Comparison of ENCODE assay signal across 20 cellular contexts in genomic region chr1:40652979-40653378, GRCh38. TPM values are rescaled to one million over a fixed set of nuclear protein-coding genes. Genes with fewer than 3 reads are reported as not detected.
DNase-seq lines count a peak whose midpoint lies in the region; ATAC-seq and TF ChIP-seq lines count a peak whose summit lies in the region.
"Had no signal": no experiment of that assay in that cellular context is flagged by ENCODE, and none has a peak within 500 bp of the region (broad histone marks: within the 10 kb centered on the region; RNA-seq: fewer than 3 reads in every experiment).

No MANE protein-coding gene starts in this region.

- H3K27ac ChIP-seq in PC-9 (no peak overlapping the region), caudate nucleus (ENCODE audit: low read depth, low read length) (peak overlapping the region; percentile 76), epithelial cell of prostate (peak overlapping the region; percentile 29), osteoblast (ENCODE audit: low read depth, low read length) (no peak overlapping the region), right lobe of liver (no peak overlapping the region), mesendoderm (ENCODE audit: low read depth, low read length) (no peak overlapping the region)
- H3K27ac ChIP-seq: BLaER1, GM23248, HL-60 had no signal

- no peak for TF ChIP-seq POLR2A in right lobe of liver (IDR thresholded peaks at IDR 0.05)

- H2AK5ac ChIP-seq in mesendoderm (ENCODE audit: low read length), result no peak overlapping the region

- no peak overlapping the region for H3K4me3 ChIP-seq in PC-9
- H3K4me3 ChIP-seq in osteoblast (ENCODE audit: insufficient read depth, low read length), result no peak overlapping the region
- H3K4me3 ChIP-seq in right lobe of liver, result no peak overlapping the region
- H3K4me3 ChIP-seq in mesendoderm (ENCODE audit: low read length), result no peak overlapping the region
- H3K4me3 ChIP-seq: BLaER1, GM23248 had no signal

- H2BK120ac ChIP-seq in mesendoderm (ENCODE audit: low read depth, low read length), result no peak overlapping the region

- no peak overlapping the region for H3K9ac ChIP-seq in mesendoderm (ENCODE audit: low read length)
- H3K9ac ChIP-seq: BLaER1, GM23248 had no signal

- ATAC-seq in right lobe of liver (no peak), GM19455 (IDR thresholded peaks at IDR 0.05; ENCODE audit: unreplicated experiment) (no peak)

- no peak overlapping the region for H2BK15ac ChIP-seq in mesendoderm (replicated peaks; ENCODE audit: low read depth)

- H3K4me1 ChIP-seq in PC-9 (replicated peaks; ENCODE audit: insufficient read depth) (no peaks in the 10 kb centered on the region; the same call in 1 of the 2 replicates), osteoblast (ENCODE audit: insufficient read depth, low read length) (no peaks in the 10 kb centered on the region), right lobe of liver (no peaks in the 10 kb centered on the region), mesendoderm (ENCODE audit: control insufficient read depth, low read depth, low read length) (peaks cover 5% of the 10 kb centered on the region)

- no peak overlapping the region for H2BK5ac ChIP-seq in mesendoderm (ENCODE audit: low read length)

- H4K20me1 ChIP-seq in PC-9 (ENCODE audit: insufficient read depth) (no peaks in the 10 kb centered on the region), osteoblast (ENCODE audit: insufficient read depth, low read length) (no peaks in the 10 kb centered on the region)

- CTCF ChIA-PET in PC-9 (lab: Charles Lee), result no interaction called here

- peaks cover 2% of the 10 kb centered on the region for H3K79me1 ChIP-seq in mesendoderm (ENCODE audit: low read length)

- no TSS peak for BruUV-seq in PC-9 (replicated peaks; lab: Mats Ljungman, UMichigan)

- H3K27me3 ChIP-seq in PC-9 (ENCODE audit: insufficient read depth, low read depth), result no peaks in the 10 kb centered on the region
- peaks cover 48% of the 10 kb centered on the region for H3K27me3 ChIP-seq in osteoblast (ENCODE audit: insufficient read depth, low read length)
- no peaks in the 10 kb centered on the region for H3K27me3 ChIP-seq in right lobe of liver
- H3K27me3 ChIP-seq in mesendoderm (ENCODE audit: insufficient read depth, low read length, poor library complexity), result no peaks in the 10 kb centered on the region
- H3K27me3 ChIP-seq: BLaER1 had no signal

- H4K8ac ChIP-seq in mesendoderm (ENCODE audit: low read depth, low read length), result no peak overlapping the region

- POLR2A ChIA-PET in PC-9 (lab: Charles Lee; ENCODE audit: unreplicated experiment), result interaction anchor here (0.6 to 0.7 kb wide), 4 partner anchors 24 to 350 kb away, joined by 3 to 8 read pairs (median 4); no protein-coding TSS in a partner anchor

- H3K79me2 ChIP-seq in PC-9 (ENCODE audit: low read depth), result no peaks in the 10 kb centered on the region
- no peaks in the 10 kb centered on the region for H3K79me2 ChIP-seq in osteoblast (ENCODE audit: insufficient read depth, low read length)
- no peaks in the 10 kb centered on the region for H3K79me2 ChIP-seq in mesendoderm (ENCODE audit: control insufficient read depth, insufficient read depth, low read length)

- WGBS in right lobe of liver (ENCODE audit: insufficient coverage, low coverage, low lambda C conversion rate, missing lambda C conversion rate), result 85% methylated on average over 4 of the region's 4 CpGs
- WGBS in mesendoderm (ENCODE audit: extremely low coverage, insufficient coverage, low lambda C conversion rate), result no CpG with 5 or more reads among the region's 4 CpGs

- no peak overlapping the region for H2AFZ ChIP-seq in PC-9
- H2AFZ ChIP-seq in osteoblast (ENCODE audit: low read length), result no peak overlapping the region
- H2AFZ ChIP-seq: GM23248 had no signal

- no peak overlapping the region for H3K23ac ChIP-seq in mesendoderm (ENCODE audit: low read length)

- H3F3A ChIP-seq in PC-9 (ENCODE audit: insufficient read depth, low read depth), result 0 out of 2 replicates have a peak, but pooled peaks cover 3% of the 10 kb centered on the region

- no peaks in the 10 kb centered on the region for H3K9me3 ChIP-seq in PC-9 (ENCODE audit: insufficient read depth, low read depth)
- no peaks in the 10 kb centered on the region for H3K9me3 ChIP-seq in osteoblast (ENCODE audit: low read depth, low read length)
- H3K9me3 ChIP-seq in right lobe of liver, result no peaks in the 10 kb centered on the region
- H3K9me3 ChIP-seq: BLaER1 had no signal

- no peak overlapping the region for H3K4ac ChIP-seq in mesendoderm (ENCODE audit: low read depth, low read length)

- H3K4me2 ChIP-seq in PC-9 (0 out of 2 replicates have a peak overlapping the region, but pooled peaks have one; percentile 10), osteoblast (ENCODE audit: insufficient read depth, low read length) (no peak overlapping the region), mesendoderm (ENCODE audit: low read length) (no peak overlapping the region)
- H3K4me2 ChIP-seq: BLaER1 had no signal

- intact Hi-C loops in PC-9 (cut with micrococcal nuclease; ENCODE audit: unreplicated experiment), result no loop called here
- intact Hi-C loops in right lobe of liver (cut with DNase I), result no loop called here

- no peak overlapping the region for H4K5ac ChIP-seq in mesendoderm (ENCODE audit: low read length)

- no peak overlapping the region for H3K18ac ChIP-seq in mesendoderm (ENCODE audit: low read length)

- no peaks in the 10 kb centered on the region for H3K36me3 ChIP-seq in PC-9 (ENCODE audit: low read depth)
- no peaks in the 10 kb centered on the region for H3K36me3 ChIP-seq in osteoblast (ENCODE audit: insufficient read depth, low read length)
- H3K36me3 ChIP-seq in right lobe of liver, result no peaks in the 10 kb centered on the region
- H3K36me3 ChIP-seq in mesendoderm (ENCODE audit: control insufficient read depth, insufficient read depth, low read length), result no peaks in the 10 kb centered on the region

- no peaks in the 10 kb centered on the region for H3K9me2 ChIP-seq in PC-9 (ENCODE audit: insufficient read depth)

- DNase-seq in PC-9, result peak in 1 of 2 experiments; percentile 42
- DNase-seq in caudate nucleus (lab: John Stamatoyannopoulos, UW), result peak in 3 of 61 donors; percentile 8 to 33 (median 20)
- no peak for DNase-seq in epithelial cell of prostate (ENCODE audit: low read depth, low spot score)
- DNase-seq in osteoblast (ENCODE audit: insufficient read length, low spot score, missing footprints), result peak; percentile 86
- no peak for DNase-seq in right lobe of liver
- DNase-seq in mesendoderm, result no peak
- DNase-seq: CD4-positive, CD25-positive, alpha-beta regulatory T cell; GM23248; H9; NCI-H1048; NCI-H1417 treated with DMSO at 0.1 percent for 48 hours; NCI-H1694 treated with DMSO at 0.1 percent for 48 hours; NCI-H2081; NCI-H2227 treated with DMSO at 0.1 percent for 48 hours; NCI-H526 treated with DMSO at 0.1 percent for 48 hours; RPMI8226; SHP77 had no signal

- no peak overlapping the region for H3K56ac ChIP-seq in mesendoderm (ENCODE audit: low read length)

- no peak for TF ChIP-seq CTCF in PC-9 (conservative IDR thresholded peaks at IDR 0.05)
- TF ChIP-seq CTCF in osteoblast (IDR thresholded peaks at IDR 0.05; ENCODE audit: extremely low read depth, low read depth, low read length), result no peak
- no peak for TF ChIP-seq CTCF in right lobe of liver (IDR thresholded peaks at IDR 0.05)

RNA-seq across cellular contexts. Expression of gene RIMS3, which starts 12.5 kb away (rescaled TPM):
- 12.9 and 14.0 TPM in 2 replicates for total RNA-seq in PC-9 (2021)
- total RNA-seq in osteoblast, result 3.5 and 6.2 TPM in 2 replicates
- 1 to 10 TPM in 2 of 6 experiments, under 1 TPM in 4; 0.35 to 1.4 (median 0.45) TPM for total RNA-seq in right lobe of liver
- 2.9 TPM for polyA plus RNA-seq in mesendoderm (2013, experiment 1 of 2)
- polyA plus RNA-seq in mesendoderm (2013, experiment 2 of 2), result 2.7 TPM
- total RNA-seq: GM23248 had no signal

RNA-seq across cellular contexts. Expression of gene NFYC, which starts 38.5 kb away (rescaled TPM):
- total RNA-seq in PC-9 (2021) (79.4 and 91.1 TPM in 2 replicates), osteoblast (24.2 TPM in 2 replicates), right lobe of liver (10 to 100 TPM; 21.9 to 36.1 (median 28.1) TPM)
- polyA plus RNA-seq in mesendoderm (2013, experiment 1 of 2), result 60.3 TPM
- 58.2 TPM for polyA plus RNA-seq in mesendoderm (2013, experiment 2 of 2)

Comparison
In these comparisons a context has a peak if more than half of its experiments do, and no peak if none do; other contexts are left out.
1. H3K27ac ChIP-seq: peak in caudate nucleus (single experiment) and epithelial cell of prostate (single experiment); none in PC-9 (single experiment), osteoblast (single experiment), right lobe of liver (0 of 3) and mesendoderm (single experiment).